In the genomic region with DNA sequence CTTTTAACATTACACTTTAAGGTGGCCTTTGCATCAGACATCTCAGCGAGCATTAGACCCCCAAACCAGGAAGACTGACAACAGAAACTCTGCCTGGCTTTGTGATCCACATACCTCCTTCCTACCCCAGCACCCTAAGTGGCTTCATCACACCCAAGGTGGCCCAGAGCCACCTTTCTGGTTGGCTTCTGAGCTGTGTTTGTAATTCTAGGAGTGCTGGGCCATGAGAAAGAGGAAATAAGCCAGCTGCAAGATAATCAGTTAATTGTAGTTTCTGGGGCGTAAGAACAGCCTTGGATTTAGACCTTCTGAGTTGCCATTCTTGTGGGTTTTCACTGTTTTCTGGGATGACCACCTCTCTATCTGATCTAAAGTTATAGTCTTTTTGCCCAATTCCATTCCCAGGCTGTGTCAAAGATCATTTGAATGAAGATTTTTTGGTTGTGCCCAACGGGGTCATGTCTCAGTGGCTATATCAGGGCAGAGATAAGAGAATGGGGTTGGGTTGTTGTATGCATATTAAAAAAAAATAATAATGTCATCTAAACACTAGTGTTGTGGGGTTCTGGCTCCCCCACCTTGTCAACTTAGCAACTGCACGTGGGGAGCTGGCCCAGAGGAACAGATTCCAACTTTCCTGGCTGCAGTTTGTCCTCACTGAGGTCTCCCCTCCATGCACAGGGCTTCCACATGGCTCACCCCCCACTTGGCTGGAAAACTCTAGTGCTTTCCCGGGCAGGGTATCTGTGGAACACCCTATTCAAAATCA, we compare ENCODE assay signal across 9 cellular contexts.
DNase-seq lines count a peak whose midpoint lies in the region; ATAC-seq and TF ChIP-seq lines count a peak whose summit lies in the region.
"Had no signal": no experiment of that assay in that cellular context is flagged by ENCODE, and none has a peak within 500 bp of the region (broad histone marks: within the 10 kb centered on the region; RNA-seq: fewer than 3 reads in every experiment).

No MANE protein-coding gene starts in this region.

- 44% methylated on average over 5 of the region's 5 CpGs for WGBS in liver

- H3K4me3 Mint-ChIP-seq in activated CD8-positive, alpha-beta memory T cell treated with anti-CD3 and anti-CD28 coated beads, Interleukin-2, amount 10 ng/mL, durations not matched to agents 7 days and 5 days: no peak overlapping the region
- H3K4me3 Mint-ChIP-seq: activated naive CD8-positive, alpha-beta T cell treated with anti-CD3 and anti-CD28 coated beads, Interleukin-2, amount 10 ng/mL, durations not matched to agents 7 days and 5 days had no signal

- H3K9me3 ChIP-seq in liver (ENCODE audit: control insufficient read depth in 4 of 4, low read length in 3 of 4): no peaks in the 10 kb centered on the region

- TF ChIP-seq CTCF in C4-2B (conservative IDR thresholded peaks at IDR 0.05) (peak; percentile 54), brain microvascular endothelial cell (IDR thresholded peaks at IDR 0.05; ENCODE audit: low read depth, low read length, missing control alignments) (peak; percentile 82), liver (IDR thresholded peaks at IDR 0.05; ENCODE audit: low read depth, low read length, missing input control) (peak; percentile 63)

- H3K9me3 Mint-ChIP-seq in activated CD8-positive, alpha-beta memory T cell treated with anti-CD3 and anti-CD28 coated beads, Interleukin-2, amount 10 ng/mL, durations not matched to agents 7 days and 5 days (ENCODE audit: low read depth): no peaks in the 10 kb centered on the region
- H3K9me3 Mint-ChIP-seq: activated naive CD8-positive, alpha-beta T cell treated with anti-CD3 and anti-CD28 coated beads, Interleukin-2, amount 10 ng/mL, durations not matched to agents 7 days and 5 days had no signal

- in situ Hi-C loops in brain microvascular endothelial cell (cut with HindIII; ENCODE audit: low pct_ligation_motif_present, low sequenced_read_pairs): loop anchor here (25.0 kb wide), 2 partner anchors 235 to 560 kb away; a partner anchor contains a TSS

- no peak overlapping the region for H3K4me3 ChIP-seq in brain microvascular endothelial cell (ENCODE audit: low read depth, low read length)
- no peak overlapping the region for H3K4me3 ChIP-seq in liver (ENCODE audit: low read depth in 1 of 3, low read length in 3 of 3)

- H3K4me1 ChIP-seq in liver (ENCODE audit: control insufficient read depth in 4 of 4, insufficient read depth in 4 of 4, low read length in 3 of 4): no peaks in the 10 kb centered on the region

- DNase-seq in brain microvascular endothelial cell (peak; percentile 33), hippocampal formation (lab: John Stamatoyannopoulos, UW) (no peak), NCI-H345 treated with DMSO at 0.1 percent for 48 hours (lab: John Stamatoyannopoulos, UW; ENCODE audit: unreplicated experiment) (no peak)
- no peak for DNase-seq in activated CD8-positive, alpha-beta memory T cell treated with anti-CD3 and anti-CD28 coated beads, Interleukin-2, amount 10 ng/mL, durations not matched to agents 7 days and 5 days
- DNase-seq: activated naive CD8-positive, alpha-beta T cell treated with anti-CD3 and anti-CD28 coated beads, Interleukin-2, amount 10 ng/mL, durations not matched to agents 7 days and 5 days had no signal

- CTCF ChIA-PET in activated CD8-positive, alpha-beta memory T cell treated with anti-CD3 and anti-CD28 coated beads, Interleukin-2, amount 10 ng/mL, durations not matched to agents 7 days and 5 days (lab: Charles Lee): no interaction called here

- no peaks in the 10 kb centered on the region for H3K36me3 Mint-ChIP-seq in activated CD8-positive, alpha-beta memory T cell treated with anti-CD3 and anti-CD28 coated beads, Interleukin-2, amount 10 ng/mL, durations not matched to agents 7 days and 5 days
- H3K36me3 Mint-ChIP-seq: activated naive CD8-positive, alpha-beta T cell treated with anti-CD3 and anti-CD28 coated beads, Interleukin-2, amount 10 ng/mL, durations not matched to agents 7 days and 5 days had no signal

- H3K4me1 Mint-ChIP-seq in activated CD8-positive, alpha-beta memory T cell treated with anti-CD3 and anti-CD28 coated beads, Interleukin-2, amount 10 ng/mL, durations not matched to agents 7 days and 5 days: no peaks in the 10 kb centered on the region
- H3K4me1 Mint-ChIP-seq: activated naive CD8-positive, alpha-beta T cell treated with anti-CD3 and anti-CD28 coated beads, Interleukin-2, amount 10 ng/mL, durations not matched to agents 7 days and 5 days had no signal

- ATAC-seq in HG03432 (IDR thresholded peaks at IDR 0.05; ENCODE audit: unreplicated experiment) (peak; percentile 29), HG02798 (IDR thresholded peaks at IDR 0.05; ENCODE audit: poor library complexity, unreplicated experiment) (no peak)
- no peak for ATAC-seq in activated CD8-positive, alpha-beta memory T cell treated with anti-CD3 and anti-CD28 coated beads, Interleukin-2, amount 10 ng/mL, durations not matched to agents 7 days and 5 days

- H3K27ac ChIP-seq in C4-2B (no peak overlapping the region), brain microvascular endothelial cell (no peak overlapping the region), liver (ENCODE audit: low read depth in 1 of 2, low read length in 2 of 2) (no peak overlapping the region)

- H3K9ac ChIP-seq in liver (ENCODE audit: low read depth in 1 of 2, low read length in 2 of 2): no peak overlapping the region

- no peaks in the 10 kb centered on the region for H3K27me3 ChIP-seq in brain microvascular endothelial cell (replicated peaks)
- peaks cover 0 to 2% (median 0%) of the 10 kb centered on the region in 4 donors for H3K27me3 ChIP-seq in liver (ENCODE audit: control insufficient read depth in 4 of 4, insufficient read depth in 4 of 4, low read length in 3 of 4)

- H3K27ac Mint-ChIP-seq in activated CD8-positive, alpha-beta memory T cell treated with anti-CD3 and anti-CD28 coated beads, Interleukin-2, amount 10 ng/mL, durations not matched to agents 7 days and 5 days: no peak overlapping the region
- H3K27ac Mint-ChIP-seq: activated naive CD8-positive, alpha-beta T cell treated with anti-CD3 and anti-CD28 coated beads, Interleukin-2, amount 10 ng/mL, durations not matched to agents 7 days and 5 days had no signal

- H3K27me3 Mint-ChIP-seq in activated CD8-positive, alpha-beta memory T cell treated with anti-CD3 and anti-CD28 coated beads, Interleukin-2, amount 10 ng/mL, durations not matched to agents 7 days and 5 days: peaks cover 4% of the 10 kb centered on the region

- H3K36me3 ChIP-seq in brain microvascular endothelial cell (replicated peaks) (no peaks in the 10 kb centered on the region), liver (ENCODE audit: control insufficient read depth in 4 of 4, insufficient read depth in 3 of 4, low read depth in 1 of 4, low read length in 3 of 4) (no peaks in the 10 kb centered on the region)

- peak; percentile 78 to 85 for TF ChIP-seq RAD21 in liver (IDR thresholded peaks at IDR 0.05)

TF ChIP-seq in liver, 16 proteins besides CTCF, POLR2A, EP300 and RAD21 (continues in another document):
- TF ChIP-seq, protein P1, sequence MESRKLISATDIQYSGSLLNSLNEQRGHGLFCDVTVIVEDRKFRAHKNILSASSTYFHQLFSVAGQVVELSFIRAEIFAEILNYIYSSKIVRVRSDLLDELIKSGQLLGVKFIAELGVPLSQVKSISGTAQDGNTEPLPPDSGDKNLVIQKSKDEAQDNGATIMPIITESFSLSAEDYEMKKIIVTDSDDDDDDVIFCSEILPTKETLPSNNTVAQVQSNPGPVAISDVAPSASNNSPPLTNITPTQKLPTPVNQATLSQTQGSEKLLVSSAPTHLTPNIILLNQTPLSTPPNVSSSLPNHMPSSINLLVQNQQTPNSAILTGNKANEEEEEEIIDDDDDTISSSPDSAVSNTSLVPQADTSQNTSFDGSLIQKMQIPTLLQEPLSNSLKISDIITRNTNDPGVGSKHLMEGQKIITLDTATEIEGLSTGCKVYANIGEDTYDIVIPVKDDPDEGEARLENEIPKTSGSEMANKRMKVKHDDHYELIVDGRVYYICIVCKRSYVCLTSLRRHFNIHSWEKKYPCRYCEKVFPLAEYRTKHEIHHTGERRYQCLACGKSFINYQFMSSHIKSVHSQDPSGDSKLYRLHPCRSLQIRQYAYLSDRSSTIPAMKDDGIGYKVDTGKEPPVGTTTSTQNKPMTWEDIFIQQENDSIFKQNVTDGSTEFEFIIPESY (IDR thresholded peaks at IDR 0.05): no peak
- TF ChIP-seq TAF1 (conservative IDR thresholded peaks at IDR 0.05): no peak
- TF ChIP-seq, protein P2, sequence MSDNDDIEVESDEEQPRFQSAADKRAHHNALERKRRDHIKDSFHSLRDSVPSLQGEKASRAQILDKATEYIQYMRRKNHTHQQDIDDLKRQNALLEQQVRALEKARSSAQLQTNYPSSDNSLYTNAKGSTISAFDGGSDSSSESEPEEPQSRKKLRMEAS (IDR thresholded peaks at IDR 0.05): no peak
- no peak for TF ChIP-seq GABPA (IDR thresholded peaks at IDR 0.05 in 1 of 2, conservative IDR thresholded peaks at IDR 0.05 in 1 of 2)
- TF ChIP-seq, protein P3, sequence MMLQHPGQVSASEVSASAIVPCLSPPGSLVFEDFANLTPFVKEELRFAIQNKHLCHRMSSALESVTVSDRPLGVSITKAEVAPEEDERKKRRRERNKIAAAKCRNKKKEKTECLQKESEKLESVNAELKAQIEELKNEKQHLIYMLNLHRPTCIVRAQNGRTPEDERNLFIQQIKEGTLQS (IDR thresholded peaks at IDR 0.05): no peak
- no peak for TF ChIP-seq RXRA (IDR thresholded peaks at IDR 0.05)
- TF ChIP-seq JUND (IDR thresholded peaks at IDR 0.05): no peak
- no peak for TF ChIP-seq HNF4G (IDR thresholded peaks at IDR 0.05)
- no peak for TF ChIP-seq FOXA1 (IDR thresholded peaks at IDR 0.05)
